ENCODE assay signal across 24 cellular contexts in the genomic region with DNA sequence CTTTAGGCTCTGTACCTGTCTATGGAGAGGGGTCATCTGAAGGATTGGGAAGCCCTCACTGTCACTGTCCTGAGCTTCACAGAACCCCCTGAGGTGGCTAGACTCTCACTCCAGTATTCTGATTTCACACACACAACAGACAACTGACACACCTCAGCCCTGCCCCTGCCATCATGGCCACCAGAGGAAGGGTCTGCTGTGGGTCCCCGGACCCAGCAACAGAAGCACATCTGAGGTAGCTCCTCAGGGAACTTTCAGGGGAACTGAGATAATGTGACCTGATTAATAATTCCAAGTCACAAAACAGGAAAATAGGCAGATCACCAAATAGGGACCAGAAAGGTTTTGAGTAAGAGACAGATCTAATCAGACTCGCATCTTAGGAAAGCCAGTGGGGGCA. TPM values are rescaled to one million over a fixed set of nuclear protein-coding genes. Genes with fewer than 3 reads are reported as not detected.
"Had no signal": no experiment of that assay in that cellular context is flagged by ENCODE, and none has a peak within 500 bp of the region (broad histone marks: within the 10 kb centered on the region; RNA-seq: fewer than 3 reads in every experiment).

No MANE protein-coding gene starts in this region.

- H3K4me1 ChIP-seq: left lung, neural progenitor cell, sigmoid colon, thyroid gland, upper lobe of right lung had no signal

- H3K27me3 ChIP-seq: hepatocyte, left lung, neural progenitor cell, sigmoid colon, thyroid gland, upper lobe of right lung had no signal

- H3K4me3 ChIP-seq: hepatocyte, left lung, lung, neural progenitor cell, sigmoid colon, smooth muscle cell, thyroid gland, upper lobe of right lung had no signal

- H2AFZ ChIP-seq: hepatocyte, neural progenitor cell had no signal

- H3K4me1 Mint-ChIP-seq: activated CD4-positive, alpha-beta memory T cell treated with anti-CD3 and anti-CD28 coated beads, Interleukin-2, amount 10 ng/mL, durations not matched to agents 7 days and 5 days; immature natural killer cell; neural progenitor cell had no signal

- H3K27ac Mint-ChIP-seq: activated CD4-positive, alpha-beta memory T cell treated with anti-CD3 and anti-CD28 coated beads, Interleukin-2, amount 10 ng/mL, durations not matched to agents 7 days and 5 days; neural progenitor cell; WTC11 had no signal

- ATAC-seq: esophagus mucosa, left lung, upper lobe of right lung, WTC11 had no signal

- H3K4me2 ChIP-seq: hepatocyte, neural progenitor cell, smooth muscle cell had no signal

- H3K4me3 Mint-ChIP-seq: activated CD4-positive, alpha-beta memory T cell treated with anti-CD3 and anti-CD28 coated beads, Interleukin-2, amount 10 ng/mL, durations not matched to agents 7 days and 5 days; activated naive CD4-positive, alpha-beta T cell treated with anti-CD3 and anti-CD28 coated beads, Interleukin-2, amount 50 U/mL, for 24 hours; immature natural killer cell; neural progenitor cell; WTC11 had no signal

- H3K9ac ChIP-seq: neural progenitor cell had no signal

- H3K27me3 Mint-ChIP-seq: activated CD4-positive, alpha-beta memory T cell treated with anti-CD3 and anti-CD28 coated beads, Interleukin-2, amount 10 ng/mL, durations not matched to agents 7 days and 5 days; activated naive CD4-positive, alpha-beta T cell treated with anti-CD3 and anti-CD28 coated beads, Interleukin-2, amount 50 U/mL, for 24 hours; naive B cell had no signal

- H3K36me3 ChIP-seq: neural progenitor cell had no signal

- H3K9me3 Mint-ChIP-seq: activated CD4-positive, alpha-beta memory T cell treated with anti-CD3 and anti-CD28 coated beads, Interleukin-2, amount 10 ng/mL, durations not matched to agents 7 days and 5 days; activated naive CD4-positive, alpha-beta T cell treated with anti-CD3 and anti-CD28 coated beads, Interleukin-2, amount 50 U/mL, for 24 hours; immature natural killer cell; naive B cell; neural progenitor cell; WTC11 had no signal

- H3K27ac ChIP-seq: hepatocyte, left lung, neural progenitor cell, sigmoid colon, thyroid gland, upper lobe of right lung had no signal

- DNase-seq: activated CD4-positive, alpha-beta memory T cell treated with anti-CD3 and anti-CD28 coated beads, Interleukin-2, amount 10 ng/mL, durations not matched to agents 7 days and 5 days; activated CD8-positive, alpha-beta memory T cell treated with anti-CD3 and anti-CD28 coated beads, Interleukin-2, amount 50 U/mL, for 4 hours; activated gamma-delta T cell; central memory CD4-positive, alpha-beta T cell; effector memory CD4-positive, alpha-beta T cell; foreskin melanocyte; glutamatergic neuron; immature natural killer cell; left lung; naive B cell; sigmoid colon; stimulated activated CD4-positive, alpha-beta T cell treated with anti-CD3 and anti-CD28 coated beads, Interleukin-15, amount 100 ng/mL, for 24 hours; stimulated activated naive CD4-positive, alpha-beta T cell treated with Interleukin-2 at 50 U/mL for 16 hours; T1000; thyroid gland; upper lobe of right lung had no signal

- H3K9me3 ChIP-seq: left lung, sigmoid colon, thyroid gland, upper lobe of right lung had no signal

RNA-seq across cellular contexts. Expression of gene CDC45, which starts 24.7 kb away (rescaled TPM):
- total RNA-seq: mesenteric fat pad had no signal
